In the genomic region with DNA sequence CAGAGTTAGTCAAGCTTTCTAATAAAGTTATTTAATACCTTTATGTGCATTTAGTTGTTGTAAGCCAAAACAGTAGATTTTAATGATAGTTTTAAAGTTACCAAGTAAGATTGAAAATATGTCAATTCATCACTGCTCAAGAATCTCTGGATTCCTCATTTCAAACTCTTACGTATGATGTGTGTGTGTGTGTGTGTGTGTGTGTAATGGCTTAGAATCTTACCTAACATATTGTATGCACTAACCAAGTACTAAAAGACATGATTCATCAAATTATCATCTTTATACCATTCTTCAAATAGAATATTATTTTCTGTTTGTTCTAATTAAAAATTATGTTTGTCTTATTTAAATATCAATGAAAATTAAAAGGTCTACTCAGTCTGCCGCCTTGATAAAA, we compare ENCODE assay signal across 21 cellular contexts. TPM values are rescaled to one million over a fixed set of nuclear protein-coding genes. Genes with fewer than 3 reads are reported as not detected.
DNase-seq lines count a peak whose midpoint lies in the region; ATAC-seq and TF ChIP-seq lines count a peak whose summit lies in the region.
"Had no signal": no experiment of that assay in that cellular context is flagged by ENCODE, and none has a peak within 500 bp of the region (broad histone marks: within the 10 kb centered on the region; RNA-seq: fewer than 3 reads in every experiment).

No MANE protein-coding gene starts in this region.

- H4K20me1 ChIP-seq in IMR-90 (ENCODE audit: insufficient read depth, low read length) = no peaks in the 10 kb centered on the region

- H2BK120ac ChIP-seq in IMR-90 (ENCODE audit: low read depth, low read length) = no peak overlapping the region

- H3K18ac ChIP-seq in IMR-90 (ENCODE audit: low read depth, low read length) = no peak overlapping the region

- H4K8ac ChIP-seq in IMR-90 (ENCODE audit: low read depth in 2 of 2, low read length in 2 of 2) = no peak overlapping the region

- ATAC-seq in IMR-90 (ENCODE audit: low read depth) (no peak), HG03571 (IDR thresholded peaks at IDR 0.05; ENCODE audit: unreplicated experiment) (no peak)
- ATAC-seq: body of pancreas; stimulated activated naive CD8-positive, alpha-beta T cell treated with anti-CD3 and anti-CD28 coated beads, Interleukin-15, Interleukin-2, amounts not matched to agents 100 U/mL and 50 U/mL, for 24 hours had no signal

- DNase-seq in BJ (ENCODE audit: low read depth) = peak; percentile 21
- DNase-seq in IMR-90 = peak; percentile 36
- peak; percentile 55 for DNase-seq in choroid plexus epithelial cell (ENCODE audit: low read depth)
- peak; percentile 32 for DNase-seq in kidney glomerular epithelial cell (lab: John Stamatoyannopoulos, UW)
- no peak for DNase-seq in NCI-H2029 treated with DMSO at 0.1 percent for 48 hours (lab: John Stamatoyannopoulos, UW)
- DNase-seq in activated CD4-positive, alpha-beta T cell treated with anti-CD3 and anti-CD28 coated beads for 4 hours = no peak
- no peak for DNase-seq in NCI-H2227 (lab: John Stamatoyannopoulos, UW; ENCODE audit: unreplicated experiment)
- DNase-seq: activated CD4-positive, alpha-beta T cell treated with anti-CD3 and anti-CD28 coated beads, Interleukin-2, amount 10 ng/mL, durations not matched to agents 24 days and 14 days; body of pancreas; CD4-positive, alpha-beta memory T cell; colonic mucosa; H7; midbrain; NCI-H146; NCI-H774; SJCRH30; stimulated activated CD4-positive, alpha-beta T cell treated with anti-CD3 and anti-CD28 coated beads, Interleukin-2, amount 100 ng/mL, for 48 hours; stimulated activated naive CD8-positive, alpha-beta T cell treated with anti-CD3 and anti-CD28 coated beads, Interleukin-15, Interleukin-2, amounts not matched to agents 100 U/mL and 50 U/mL, for 24 hours; thyroid gland had no signal

- H2AK9ac ChIP-seq in IMR-90 (replicated peaks; ENCODE audit: low read depth, low read length, poor library complexity) = no peak overlapping the region

- CTCF ChIA-PET in BJ (lab: Yijun Ruan, JAX) (no interaction called here), IMR-90 (lab: Yijun Ruan, JAX) (no interaction called here)

- no TSS peak for BruUV-seq in IMR-90 (replicated peaks; lab: Mats Ljungman, UMichigan)

- no peak overlapping the region for H3K4ac ChIP-seq in IMR-90 (ENCODE audit: low read depth, low read length)

- intact Hi-C loops in IMR-90 (cut with micrococcal nuclease) = no loop called here

- H4K91ac ChIP-seq in IMR-90 (ENCODE audit: insufficient read depth, low read depth, low read length) = no peak overlapping the region

- in situ Hi-C loops in IMR-90 (cut with MboI; ENCODE audit: low sequenced_read_pairs) = no loop called here

- no peak overlapping the region for H3K14ac ChIP-seq in IMR-90 (replicated peaks; ENCODE audit: low read depth, low read length)

- H3K9ac ChIP-seq in IMR-90 (ENCODE audit: low read depth, low read length) = no peak overlapping the region

- TF ChIP-seq RAD21 in IMR-90 (IDR thresholded peaks at IDR 0.05; ENCODE audit: low read length) = no peak

- no peak overlapping the region for H3K56ac ChIP-seq in IMR-90 (ENCODE audit: extremely low read depth, insufficient read depth, low read length)

- TF ChIP-seq CTCF in BJ (IDR thresholded peaks at IDR 0.05; ENCODE audit: insufficient read depth, low read depth, low read length) (no peak), IMR-90 (conservative IDR thresholded peaks at IDR 0.05; ENCODE audit: low read depth, low read length) (no peak), choroid plexus epithelial cell (conservative IDR thresholded peaks at IDR 0.05; ENCODE audit: low read depth, low read length) (no peak)

- H3K9me1 ChIP-seq in IMR-90 (ENCODE audit: insufficient read depth, low read length) = no peaks in the 10 kb centered on the region

- no peaks in the 10 kb centered on the region for H3K9me3 ChIP-seq in IMR-90 (ENCODE audit: control insufficient read depth, insufficient read depth, low read length)
- H3K9me3 ChIP-seq: body of pancreas, colonic mucosa, SJCRH30, thyroid gland had no signal

- no peak overlapping the region for H3K27ac ChIP-seq in IMR-90 (ENCODE audit: insufficient read depth, low read length)
- H3K27ac ChIP-seq: body of pancreas, colonic mucosa, SJCRH30, thyroid gland had no signal

- H2AFZ ChIP-seq in IMR-90 (replicated peaks; ENCODE audit: low read length, poor library complexity) = no peak overlapping the region

- no peak overlapping the region for H2BK15ac ChIP-seq in IMR-90 (ENCODE audit: low read depth, low read length)

- no peaks in the 10 kb centered on the region for H3K79me1 ChIP-seq in IMR-90 (ENCODE audit: low read depth in 1 of 2, low read length in 2 of 2)

- dilution Hi-C loops in IMR-90 (cut with HindIII; ENCODE audit: low sequenced_read_pairs, unreplicated experiment) = no loop called here

- no peak overlapping the region for H3K23ac ChIP-seq in IMR-90 (ENCODE audit: low read depth, low read length)

- H3K4me3 ChIP-seq in BJ (ENCODE audit: low read depth, low read length) (no peak overlapping the region), IMR-90 (ENCODE audit: insufficient read depth, low read depth, low read length) (no peak overlapping the region), choroid plexus epithelial cell (ENCODE audit: low read depth, low read length) (no peak overlapping the region)
- H3K4me3 ChIP-seq: body of pancreas, colonic mucosa, SJCRH30, smooth muscle cell, thyroid gland had no signal

- H3K4me2 ChIP-seq in IMR-90 (ENCODE audit: low read depth, low read length) = no peak overlapping the region
- H3K4me2 ChIP-seq: smooth muscle cell had no signal

- POLR2A ChIA-PET in BJ (lab: Charles Lee) (no interaction called here), IMR-90 (lab: Charles Lee; ENCODE audit: unreplicated experiment) (no interaction called here)

- H2BK5ac ChIP-seq in IMR-90 (ENCODE audit: low read depth, low read length, poor library complexity, severe bottlenecking) = no peak overlapping the region

- H2BK20ac ChIP-seq in IMR-90 (ENCODE audit: low read depth, low read length) = no peak overlapping the region

- no CpG with 5 or more reads among the region's 2 CpGs for WGBS in IMR-90 (ENCODE audit: extremely low coverage in 2 of 2, insufficient read length in 1 of 2), 2 experiments

- H4K5ac ChIP-seq in IMR-90 (ENCODE audit: low read depth, low read length) = no peak overlapping the region

- H3K27me3 ChIP-seq in BJ (ENCODE audit: control insufficient read depth, insufficient read depth, low read length) (no peaks in the 10 kb centered on the region), IMR-90 (ENCODE audit: control insufficient read depth, insufficient read depth, low read length) (no peaks in the 10 kb centered on the region)
- H3K27me3 ChIP-seq: body of pancreas, colonic mucosa, SJCRH30, thyroid gland had no signal

- no peak overlapping the region for H2AK5ac ChIP-seq in IMR-90 (ENCODE audit: low read depth, low read length)

- no peaks in the 10 kb centered on the region for H3K4me1 ChIP-seq in IMR-90 (ENCODE audit: control insufficient read depth, insufficient read depth, low read length)
- H3K4me1 ChIP-seq: body of pancreas, colonic mucosa, SJCRH30, thyroid gland had no signal

- H3K36me3 ChIP-seq in BJ (ENCODE audit: control insufficient read depth, insufficient read depth, low read length) = no peaks in the 10 kb centered on the region
- no peaks in the 10 kb centered on the region for H3K36me3 ChIP-seq in IMR-90 (ENCODE audit: control insufficient read depth, insufficient read depth, low read length)
- H3K36me3 ChIP-seq: colonic mucosa, SJCRH30, thyroid gland had no signal

- TF ChIP-seq POLR2A in IMR-90 (IDR thresholded peaks at IDR 0.05; ENCODE audit: low read depth, low read length) = no peak

TF ChIP-seq in IMR-90, 13 proteins besides CTCF, POLR2A, EP300 and RAD21:
- TF ChIP-seq RFX5 (IDR thresholded peaks at IDR 0.05; ENCODE audit: low read depth, low read length) (no peak), FOS (IDR thresholded peaks at IDR 0.05; ENCODE audit: low read depth, low read length) (no peak), MXI1 (IDR thresholded peaks at IDR 0.05; ENCODE audit: borderline replicate concordance, low read depth, low read length) (no peak), RCOR1 (IDR thresholded peaks at IDR 0.05; ENCODE audit: insufficient replicate concordance, low read length) (no peak), MAFK (IDR thresholded peaks at IDR 0.05; ENCODE audit: low read depth, low read length) (no peak), NFE2L2 (IDR thresholded peaks at IDR 0.05; ENCODE audit: low read depth, low read length) (no peak), SMC3 (IDR thresholded peaks at IDR 0.05; ENCODE audit: low read depth, low read length) (no peak), CEBPB (IDR thresholded peaks at IDR 0.05; ENCODE audit: low read depth, low read length) (no peak), CHD1 (IDR thresholded peaks at IDR 0.05; ENCODE audit: low read depth, low read length) (no peak), MAZ (IDR thresholded peaks at IDR 0.05; ENCODE audit: borderline replicate concordance, low read depth, low read length) (no peak), BHLHE40 (IDR thresholded peaks at IDR 0.05; ENCODE audit: low read depth, low read length) (no peak)
- TF ChIP-seq, protein P1, sequence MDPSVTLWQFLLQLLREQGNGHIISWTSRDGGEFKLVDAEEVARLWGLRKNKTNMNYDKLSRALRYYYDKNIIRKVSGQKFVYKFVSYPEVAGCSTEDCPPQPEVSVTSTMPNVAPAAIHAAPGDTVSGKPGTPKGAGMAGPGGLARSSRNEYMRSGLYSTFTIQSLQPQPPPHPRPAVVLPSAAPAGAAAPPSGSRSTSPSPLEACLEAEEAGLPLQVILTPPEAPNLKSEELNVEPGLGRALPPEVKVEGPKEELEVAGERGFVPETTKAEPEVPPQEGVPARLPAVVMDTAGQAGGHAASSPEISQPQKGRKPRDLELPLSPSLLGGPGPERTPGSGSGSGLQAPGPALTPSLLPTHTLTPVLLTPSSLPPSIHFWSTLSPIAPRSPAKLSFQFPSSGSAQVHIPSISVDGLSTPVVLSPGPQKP (IDR thresholded peaks at IDR 0.05; ENCODE audit: borderline replicate concordance, low read depth, low read length) = no peak
- TF ChIP-seq, protein P2, sequence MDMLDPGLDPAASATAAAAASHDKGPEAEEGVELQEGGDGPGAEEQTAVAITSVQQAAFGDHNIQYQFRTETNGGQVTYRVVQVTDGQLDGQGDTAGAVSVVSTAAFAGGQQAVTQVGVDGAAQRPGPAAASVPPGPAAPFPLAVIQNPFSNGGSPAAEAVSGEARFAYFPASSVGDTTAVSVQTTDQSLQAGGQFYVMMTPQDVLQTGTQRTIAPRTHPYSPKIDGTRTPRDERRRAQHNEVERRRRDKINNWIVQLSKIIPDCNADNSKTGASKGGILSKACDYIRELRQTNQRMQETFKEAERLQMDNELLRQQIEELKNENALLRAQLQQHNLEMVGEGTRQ (IDR thresholded peaks at IDR 0.05; ENCODE audit: low read depth, low read length) = no peak
TF ChIP-seq in IMR-90: peak in this region for 0.

RNA-seq across cellular contexts. Expression of a gene that starts 41.5 kb away (rescaled TPM):
- 8.2 and 10.9 TPM in 2 replicates for polyA plus RNA-seq in BJ (2011; rRNA removed)
- 7.9 and 10.2 TPM in 2 replicates for polyA minus RNA-seq in BJ (2011; rRNA and poly(A)+ RNA removed)
- 15.8 and 16.5 TPM in 2 replicates for total RNA-seq in IMR-90 (2012; rRNA removed)
- polyA plus RNA-seq in IMR-90 (2012; rRNA removed) = 8.5 and 10.4 TPM in 2 replicates
- 1.7 and 3.4 TPM in 2 replicates for polyA plus RNA-seq in IMR-90 (2012; cell fraction: cytosol; rRNA removed)
- 22.7 and 110 TPM in 2 replicates for polyA plus RNA-seq in IMR-90 (2012; cell fraction: nucleus; rRNA removed; ENCODE audit: low replicate concordance)

Comparison
In these comparisons a context has a peak if more than half of its experiments do, and no peak if none do; other contexts are left out.
1. DNase-seq: peak in BJ (single experiment), IMR-90 (single experiment), choroid plexus epithelial cell (single experiment) and kidney glomerular epithelial cell (single experiment); none in NCI-H2029 treated with DMSO at 0.1 percent for 48 hours (single experiment), activated CD4-positive, alpha-beta T cell treated with anti-CD3 and anti-CD28 coated beads for 4 hours (0 of 2) and NCI-H2227 (single experiment).